ENCODE assay signal across 1 cellular context in genomic region chr21:37220981-37221664, GRCh38.
TF ChIP-seq lines count a peak whose summit lies in the region.

No MANE protein-coding gene starts in this region.

TF ChIP-seq in HepG2, 621 proteins besides CTCF, POLR2A, EP300 and RAD21 (continued from another document and continues in another):
- no peak for TF ChIP-seq SP1 (IDR thresholded peaks at IDR 0.05)
- TF ChIP-seq SP1 (CRISPR knock-in tag; IDR thresholded peaks at IDR 0.05), result peak; percentile 96
- peak; percentile 68; the same call in 1 of the 2 replicates for TF ChIP-seq ZNF614 (CRISPR knock-in tag; IDR thresholded peaks at IDR 0.05; ENCODE audit: borderline replicate concordance)
- TF ChIP-seq, protein P1, sequence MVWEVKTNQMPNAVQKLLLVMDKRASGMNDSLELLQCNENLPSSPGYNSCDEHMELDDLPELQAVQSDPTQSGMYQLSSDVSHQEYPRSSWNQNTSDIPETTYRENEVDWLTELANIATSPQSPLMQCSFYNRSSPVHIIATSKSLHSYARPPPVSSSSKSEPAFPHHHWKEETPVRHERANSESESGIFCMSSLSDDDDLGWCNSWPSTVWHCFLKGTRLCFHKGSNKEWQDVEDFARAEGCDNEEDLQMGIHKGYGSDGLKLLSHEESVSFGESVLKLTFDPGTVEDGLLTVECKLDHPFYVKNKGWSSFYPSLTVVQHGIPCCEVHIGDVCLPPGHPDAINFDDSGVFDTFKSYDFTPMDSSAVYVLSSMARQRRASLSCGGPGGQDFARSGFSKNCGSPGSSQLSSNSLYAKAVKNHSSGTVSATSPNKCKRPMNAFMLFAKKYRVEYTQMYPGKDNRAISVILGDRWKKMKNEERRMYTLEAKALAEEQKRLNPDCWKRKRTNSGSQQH (CRISPR knock-in tag; IDR thresholded peaks at IDR 0.05; ENCODE audit: low read depth), result peak; percentile 63; the same call in 1 of the 2 replicates
- TF ChIP-seq GATAD2A (CRISPR knock-in tag; IDR thresholded peaks at IDR 0.05), result peak; percentile 57
- TF ChIP-seq ZNF496 (CRISPR knock-in tag; IDR thresholded peaks at IDR 0.05; ENCODE audit: insufficient replicate concordance), result no peak
- TF ChIP-seq ADNP (CRISPR knock-in tag; IDR thresholded peaks at IDR 0.05), result no peak
- 0 out of 2 replicates have a peak, but pooled peaks have one; percentile 40 for TF ChIP-seq ZNF337 (CRISPR knock-in tag; IDR thresholded peaks at IDR 0.05; ENCODE audit: borderline replicate concordance, low read depth)
- 0 out of 2 replicates have a peak, but pooled peaks have one; percentile 34 for TF ChIP-seq ZNF34 (CRISPR knock-in tag; IDR thresholded peaks at IDR 0.05; ENCODE audit: borderline replicate concordance)
- no peak for TF ChIP-seq SSRP1 (CRISPR knock-in tag; IDR thresholded peaks at IDR 0.05)
- TF ChIP-seq JARID2 (CRISPR knock-in tag; IDR thresholded peaks at IDR 0.05; ENCODE audit: insufficient replicate concordance), result peak; percentile 45
- TF ChIP-seq ZBTB38 (CRISPR knock-in tag; IDR thresholded peaks at IDR 0.05), result peak; percentile 77; the same call in 1 of the 2 replicates
- TF ChIP-seq, protein P2, sequence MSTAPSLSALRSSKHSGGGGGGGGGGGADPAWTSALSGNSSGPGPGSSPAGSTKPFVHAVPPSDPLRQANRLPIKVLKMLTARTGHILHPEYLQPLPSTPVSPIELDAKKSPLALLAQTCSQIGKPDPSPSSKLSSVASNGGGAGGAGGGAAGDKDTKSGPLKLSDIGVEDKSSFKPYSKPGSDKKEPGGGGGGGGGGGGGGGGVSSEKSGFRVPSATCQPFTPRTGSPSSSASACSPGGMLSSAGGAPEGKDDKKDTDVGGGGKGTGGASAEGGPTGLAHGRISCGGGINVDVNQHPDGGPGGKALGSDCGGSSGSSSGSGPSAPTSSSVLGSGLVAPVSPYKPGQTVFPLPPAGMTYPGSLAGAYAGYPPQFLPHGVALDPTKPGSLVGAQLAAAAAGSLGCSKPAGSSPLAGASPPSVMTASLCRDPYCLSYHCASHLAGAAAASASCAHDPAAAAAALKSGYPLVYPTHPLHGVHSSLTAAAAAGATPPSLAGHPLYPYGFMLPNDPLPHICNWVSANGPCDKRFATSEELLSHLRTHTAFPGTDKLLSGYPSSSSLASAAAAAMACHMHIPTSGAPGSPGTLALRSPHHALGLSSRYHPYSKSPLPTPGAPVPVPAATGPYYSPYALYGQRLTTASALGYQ (CRISPR knock-in tag; IDR thresholded peaks at IDR 0.05), result peak; percentile 51; the same call in 1 of the 2 replicates
- TF ChIP-seq MIER2 (CRISPR knock-in tag; IDR thresholded peaks at IDR 0.05), result peak; percentile 51; the same call in 1 of the 2 replicates
- TF ChIP-seq NFRKB (IDR thresholded peaks at IDR 0.05), result no peak
- TF ChIP-seq GMEB2 (CRISPR knock-in tag; IDR thresholded peaks at IDR 0.05; ENCODE audit: low read depth), result peak; percentile 55
- peak; percentile 76 for TF ChIP-seq NR0B2 (CRISPR knock-in tag; IDR thresholded peaks at IDR 0.05)
- TF ChIP-seq ZNF343 (CRISPR knock-in tag; IDR thresholded peaks at IDR 0.05), result peak; percentile 81
- peak; percentile 74; the same call in 1 of the 2 replicates for TF ChIP-seq ZSCAN25 (CRISPR knock-in tag; IDR thresholded peaks at IDR 0.05)
- peak; percentile 32; the same call in 1 of the 2 replicates for TF ChIP-seq EEA1 (CRISPR knock-in tag; IDR thresholded peaks at IDR 0.05; ENCODE audit: borderline replicate concordance)
- TF ChIP-seq ZBTB7A (CRISPR knock-in tag; IDR thresholded peaks at IDR 0.05), result no peak
- 0 out of 2 replicates have a peak, but pooled peaks have one; percentile 60 for TF ChIP-seq KDM4B (CRISPR knock-in tag; IDR thresholded peaks at IDR 0.05)
- peak; percentile 73; the same call in 1 of the 2 replicates for TF ChIP-seq ZNF552 (CRISPR knock-in tag; IDR thresholded peaks at IDR 0.05; ENCODE audit: borderline replicate concordance)
- TF ChIP-seq ZNF543 (CRISPR knock-in tag; IDR thresholded peaks at IDR 0.05), result no peak; the same call in none of the 2 replicates
- peak; percentile 85 for TF ChIP-seq ZBTB20 (CRISPR knock-in tag; IDR thresholded peaks at IDR 0.05; ENCODE audit: borderline replicate concordance, low read depth)
- TF ChIP-seq, protein P3, sequence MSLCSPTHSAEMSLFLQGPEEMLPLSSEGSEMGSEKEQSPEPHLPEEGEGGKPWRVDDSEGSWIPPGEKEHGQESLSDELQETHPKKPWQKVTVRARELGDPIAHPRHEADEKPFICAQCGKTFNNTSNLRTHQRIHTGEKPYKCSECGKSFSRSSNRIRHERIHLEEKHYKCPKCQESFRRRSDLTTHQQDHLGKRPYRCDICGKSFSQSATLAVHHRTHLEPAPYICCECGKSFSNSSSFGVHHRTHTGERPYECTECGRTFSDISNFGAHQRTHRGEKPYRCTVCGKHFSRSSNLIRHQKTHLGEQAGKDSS (CRISPR knock-in tag; IDR thresholded peaks at IDR 0.05; ENCODE audit: borderline replicate concordance, low read depth), result peak; percentile 59; the same call in 1 of the 2 replicates
- no peak for TF ChIP-seq RBAK (CRISPR knock-in tag; IDR thresholded peaks at IDR 0.05)
- TF ChIP-seq KAT7 (CRISPR knock-in tag; IDR thresholded peaks at IDR 0.05; ENCODE audit: borderline replicate concordance), result peak; percentile 94
- peak; percentile 51; the same call in 1 of the 2 replicates for TF ChIP-seq RARA (CRISPR knock-in tag; IDR thresholded peaks at IDR 0.05)
- TF ChIP-seq REPIN1 (CRISPR knock-in tag; IDR thresholded peaks at IDR 0.05; ENCODE audit: borderline replicate concordance, low read depth), result peak; percentile 22; the same call in 1 of the 2 replicates
- peak; percentile 83; the same call in 1 of the 2 replicates for TF ChIP-seq MXD4 (CRISPR knock-in tag; IDR thresholded peaks at IDR 0.05)
- no peak for TF ChIP-seq MBNL3 (CRISPR knock-in tag; conservative IDR thresholded peaks at IDR 0.05)
- peak; percentile 80 for TF ChIP-seq ZSCAN21 (CRISPR knock-in tag; IDR thresholded peaks at IDR 0.05; ENCODE audit: borderline replicate concordance)
- TF ChIP-seq SYNCRIP (IDR thresholded peaks at IDR 0.05; ENCODE audit: insufficient read depth, low read depth, low read length), result no peak
- peak; percentile 68; the same call in 1 of the 2 replicates for TF ChIP-seq TARDBP (CRISPR knock-in tag; IDR thresholded peaks at IDR 0.05)
- 0 out of 2 replicates have a peak, but pooled peaks have one; percentile 19 for TF ChIP-seq SATB2 (CRISPR knock-in tag; IDR thresholded peaks at IDR 0.05)
- peak; percentile 65; the same call in 1 of the 2 replicates for TF ChIP-seq ZNF333 (CRISPR knock-in tag; IDR thresholded peaks at IDR 0.05; ENCODE audit: borderline replicate concordance)
- TF ChIP-seq TP53 (CRISPR knock-in tag; conservative IDR thresholded peaks at IDR 0.05), result peak; percentile 88
- peak; percentile 72 for TF ChIP-seq RXRA (CRISPR knock-in tag; IDR thresholded peaks at IDR 0.05)
- peak; percentile 89 for TF ChIP-seq ZNF772 (CRISPR knock-in tag; IDR thresholded peaks at IDR 0.05)
- TF ChIP-seq SNAPC4 (CRISPR knock-in tag; IDR thresholded peaks at IDR 0.05), result peak; percentile 96
- peak; percentile 92 for TF ChIP-seq IRF2 (CRISPR knock-in tag; IDR thresholded peaks at IDR 0.05)
- TF ChIP-seq HOXA5 (CRISPR knock-in tag; IDR thresholded peaks at IDR 0.05), result peak; percentile 78
- no peak for TF ChIP-seq ZNF431 (CRISPR knock-in tag; IDR thresholded peaks at IDR 0.05; ENCODE audit: borderline replicate concordance, low read depth)
- TF ChIP-seq ZFP1 (CRISPR knock-in tag; IDR thresholded peaks at IDR 0.05), result no peak
- TF ChIP-seq, protein P4, sequence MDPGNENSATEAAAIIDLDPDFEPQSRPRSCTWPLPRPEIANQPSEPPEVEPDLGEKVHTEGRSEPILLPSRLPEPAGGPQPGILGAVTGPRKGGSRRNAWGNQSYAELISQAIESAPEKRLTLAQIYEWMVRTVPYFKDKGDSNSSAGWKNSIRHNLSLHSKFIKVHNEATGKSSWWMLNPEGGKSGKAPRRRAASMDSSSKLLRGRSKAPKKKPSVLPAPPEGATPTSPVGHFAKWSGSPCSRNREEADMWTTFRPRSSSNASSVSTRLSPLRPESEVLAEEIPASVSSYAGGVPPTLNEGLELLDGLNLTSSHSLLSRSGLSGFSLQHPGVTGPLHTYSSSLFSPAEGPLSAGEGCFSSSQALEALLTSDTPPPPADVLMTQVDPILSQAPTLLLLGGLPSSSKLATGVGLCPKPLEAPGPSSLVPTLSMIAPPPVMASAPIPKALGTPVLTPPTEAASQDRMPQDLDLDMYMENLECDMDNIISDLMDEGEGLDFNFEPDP (CRISPR knock-in tag; conservative IDR thresholded peaks at IDR 0.05), result no peak
- 0 out of 2 replicates have a peak, but pooled peaks have one; percentile 44 for TF ChIP-seq ZNF335 (CRISPR knock-in tag; IDR thresholded peaks at IDR 0.05)
- peak; percentile 97 for TF ChIP-seq KAT8 (CRISPR knock-in tag; IDR thresholded peaks at IDR 0.05)
- no peak for TF ChIP-seq MAFG (CRISPR knock-in tag; IDR thresholded peaks at IDR 0.05)
- TF ChIP-seq KDM5B (CRISPR knock-in tag; IDR thresholded peaks at IDR 0.05; ENCODE audit: borderline replicate concordance), result peak; percentile 97
- 0 out of 2 replicates have a peak, but pooled peaks have one; percentile 31 for TF ChIP-seq MAZ (IDR thresholded peaks at IDR 0.05; ENCODE audit: borderline replicate concordance, low read depth, low read length)
- TF ChIP-seq MAZ (CRISPR knock-in tag; IDR thresholded peaks at IDR 0.05; ENCODE audit: low read depth), result peak; percentile 91
- TF ChIP-seq POLR2G (IDR thresholded peaks at IDR 0.05; ENCODE audit: low read depth, low read length), result peak; percentile 90
- TF ChIP-seq DR1 (CRISPR knock-in tag; IDR thresholded peaks at IDR 0.05), result peak; percentile 92; the same call in 1 of the 2 replicates
- TF ChIP-seq ZNF879 (CRISPR knock-in tag; IDR thresholded peaks at IDR 0.05), result 0 out of 2 replicates have a peak, but pooled peaks have one; percentile 23
- no peak for TF ChIP-seq ZNF260 (CRISPR knock-in tag; IDR thresholded peaks at IDR 0.05; ENCODE audit: borderline replicate concordance, low read depth)
- peak; percentile 91 for TF ChIP-seq ZSCAN29 (CRISPR knock-in tag; conservative IDR thresholded peaks at IDR 0.05)
